ENCODE assay signal across 9 cellular contexts in the genomic region with DNA sequence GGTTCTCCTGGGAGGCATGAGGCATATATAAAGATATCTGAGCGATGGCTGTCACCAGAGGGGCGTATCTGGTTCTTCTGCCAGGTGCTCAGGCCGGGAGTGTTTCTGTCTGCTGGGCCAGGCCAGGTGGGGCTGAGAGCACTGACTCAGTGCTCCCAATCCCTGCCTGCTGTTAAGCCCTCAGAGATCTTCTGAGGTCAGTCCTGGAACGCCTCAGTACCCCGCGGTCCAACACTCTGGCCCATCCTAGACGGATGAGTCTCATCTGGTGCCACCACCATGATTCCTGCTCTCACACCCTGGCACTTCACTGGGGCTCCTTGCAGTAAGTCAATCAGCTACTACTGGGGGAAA. TPM values are rescaled to one million over a fixed set of nuclear protein-coding genes. Genes with fewer than 3 reads are reported as not detected.
DNase-seq lines count a peak whose midpoint lies in the region; ATAC-seq and TF ChIP-seq lines count a peak whose summit lies in the region.
"Had no signal": no experiment of that assay in that cellular context is flagged by ENCODE, and none has a peak within 500 bp of the region (broad histone marks: within the 10 kb centered on the region; RNA-seq: fewer than 3 reads in every experiment).

No MANE protein-coding gene starts in this region.

- POLR2A ChIA-PET in CD8-positive, alpha-beta memory T cell (lab: Charles Lee): interaction anchor here (0.8 to 1.3 kb wide), 5 partner anchors 8 to 558 kb away, joined by 3 to 6 read pairs (median 4); partner anchors contain the start of genes KATNB1 and KIFC3

- DNase-seq in CD8-positive, alpha-beta memory T cell: no peak
- DNase-seq in WERI-Rb-1 (peak; percentile 37), epidermal melanocyte (ENCODE audit: insufficient read length, low spot score) (no peak), hypothalamus (lab: John Stamatoyannopoulos, UW) (no peak), NCI-H2029 treated with DMSO at 0.1 percent for 48 hours (lab: John Stamatoyannopoulos, UW) (no peak)
- DNase-seq: retina had no signal

- H3K4me3 Mint-ChIP-seq in CD8-positive, alpha-beta memory T cell: peak overlapping the region; percentile 7 to 86 (median 71)

- ATAC-seq in HG02623 (IDR thresholded peaks at IDR 0.05; ENCODE audit: unreplicated experiment) (peak; percentile 16), HG02759 (IDR thresholded peaks at IDR 0.05; ENCODE audit: unreplicated experiment) (no peak)

- no peaks in the 10 kb centered on the region for H3K9me3 Mint-ChIP-seq in CD8-positive, alpha-beta memory T cell

- CTCF ChIA-PET in CD8-positive, alpha-beta memory T cell (lab: Charles Lee): interaction anchor here (1.0 to 3.9 kb wide), 8 partner anchors 9 to 190 kb away, joined by 3 to 19 read pairs (median 4); no protein-coding TSS in a partner anchor

- H3K27me3 Mint-ChIP-seq in CD8-positive, alpha-beta memory T cell: peaks cover 10% of the 10 kb centered on the region in 2 donors

- H3K9ac ChIP-seq in mucosa of rectum (ENCODE audit: low read depth in 1 of 2, low read length in 2 of 2): peak overlapping the region in 1 of 2 donors; percentile 17

- H3K4me3 ChIP-seq in CD8-positive, alpha-beta memory T cell (ENCODE audit: low read length): no peak overlapping the region
- H3K4me3 ChIP-seq in WERI-Rb-1 (ENCODE audit: low read depth, low read length) (no peak overlapping the region), mucosa of rectum (ENCODE audit: low read length in 2 of 2) (no peak overlapping the region)

- no peaks in the 10 kb centered on the region for H3K36me3 Mint-ChIP-seq in CD8-positive, alpha-beta memory T cell

- H3K27me3 ChIP-seq in CD8-positive, alpha-beta memory T cell (ENCODE audit: insufficient read depth, low read length, poor library complexity, severe bottlenecking): no peaks in the 10 kb centered on the region
- H3K27me3 ChIP-seq in WERI-Rb-1 (ENCODE audit: insufficient read depth, low read depth, severe bottlenecking) (no peaks in the 10 kb centered on the region), mucosa of rectum (ENCODE audit: control insufficient read depth in 2 of 2, insufficient read depth in 2 of 2, low read length in 2 of 2) (peaks cover 0 to 8% of the 10 kb centered on the region in 2 donors)

- no peaks in the 10 kb centered on the region for H3K36me3 ChIP-seq in CD8-positive, alpha-beta memory T cell (ENCODE audit: insufficient read depth, low read length)
- H3K36me3 ChIP-seq in WERI-Rb-1 (no peaks in the 10 kb centered on the region), mucosa of rectum (ENCODE audit: control insufficient read depth in 2 of 2, insufficient read depth in 2 of 2, low read length in 2 of 2) (no peaks in the 10 kb centered on the region)

- H3K9me3 ChIP-seq in CD8-positive, alpha-beta memory T cell (ENCODE audit: low read length): no peaks in the 10 kb centered on the region
- no peaks in the 10 kb centered on the region for H3K9me3 ChIP-seq in WERI-Rb-1 (ENCODE audit: severe bottlenecking)
- H3K9me3 ChIP-seq in mucosa of rectum (ENCODE audit: control insufficient read depth in 2 of 2, low read length in 2 of 2): no peaks in the 10 kb centered on the region

- peaks cover 35 to 42% (median 35%) of the 10 kb centered on the region in 3 donors for H3K4me1 Mint-ChIP-seq in CD8-positive, alpha-beta memory T cell

- TF ChIP-seq CTCF in WERI-Rb-1 (IDR thresholded peaks at IDR 0.05; ENCODE audit: low read depth, low read length): no peak

- peaks cover 33% of the 10 kb centered on the region for H3K4me1 ChIP-seq in CD8-positive, alpha-beta memory T cell (ENCODE audit: insufficient read depth, low read length)
- peaks cover 11 to 14% of the 10 kb centered on the region in 2 donors for H3K4me1 ChIP-seq in mucosa of rectum (ENCODE audit: control insufficient read depth in 2 of 2, insufficient read depth in 2 of 2, low read length in 2 of 2)

- peak overlapping the region; percentile 65 to 98 (median 96) for H3K27ac Mint-ChIP-seq in CD8-positive, alpha-beta memory T cell

- peak overlapping the region; percentile 78 for H3K27ac ChIP-seq in CD8-positive, alpha-beta memory T cell (ENCODE audit: low read depth, low read length)
- peak overlapping the region; percentile 2; the same call in 1 of the 2 replicates for H3K27ac ChIP-seq in WERI-Rb-1
- peak overlapping the region; percentile 39 to 64 for H3K27ac ChIP-seq in mucosa of rectum (ENCODE audit: low read depth in 2 of 2, low read length in 2 of 2)

RNA-seq across cellular contexts. Expression of gene KIFC3, which starts 7.5 kb away (rescaled TPM):
- total RNA-seq in CD8-positive, alpha-beta memory T cell: 1 to 10 TPM; 2.9 to 3.2 TPM
- 0.82 TPM for polyA plus RNA-seq in CD8-positive, alpha-beta memory T cell

Comparison
In these comparisons a context has a peak if more than half of its experiments do, and no peak if none do; other contexts are left out.
1. H3K27ac ChIP-seq: peak in every context shown above with its lines; median percentile 78 in CD8-positive, alpha-beta memory T cell; 52 in mucosa of rectum; 2 in WERI-Rb-1.